ENCODE assay signal across 8 cellular contexts in genomic region chr12:2284321-2284813, GRCh38.
DNase-seq lines count a peak whose midpoint lies in the region; ATAC-seq, FAIRE-seq and TF ChIP-seq lines count a peak whose summit lies in the region.

No MANE protein-coding gene starts in this region.

- DNase-seq in HS-5 (ENCODE audit: low read depth) (peak; percentile 43), SK-N-MC (ENCODE audit: low read depth, low spot score) (peak; percentile 92), heart right ventricle (no peak), stomach (no peak), GM12892 (ENCODE audit: insufficient read length) (no peak), HuH-7.5 (ENCODE audit: low spot score) (no peak)
- DNase-seq in activated CD8-positive, alpha-beta memory T cell treated with anti-CD3 and anti-CD28 coated beads, Interleukin-2, amount 50 U/mL, for 4 hours: no peak

- TF ChIP-seq CTCF in heart right ventricle (IDR thresholded peaks at IDR 0.05) (no peak), stomach (IDR thresholded peaks at IDR 0.05) (no peak)

- H3K27me3 ChIP-seq in heart right ventricle (no peaks in the 10 kb centered on the region), stomach (no peaks in the 10 kb centered on the region)

- H3K9me3 ChIP-seq in SK-N-MC (ENCODE audit: low read depth, low read length): no peaks in the 10 kb centered on the region; the same call in 1 of the 2 replicates
- no peaks in the 10 kb centered on the region for H3K9me3 ChIP-seq in heart right ventricle
- H3K9me3 ChIP-seq in stomach: no peaks in the 10 kb centered on the region

- WGBS in heart right ventricle, 2 donors: 58 to 65% methylated on average over 10 of the region's 10 CpGs
- 45 to 67% (median 62%) methylated on average over 10 of the region's 10 CpGs for WGBS in stomach, 5 donors

- no peak for FAIRE-seq in GM12892 (lab: Jason Lieb, UNC)

- peak overlapping the region; percentile 67 for H3K9ac ChIP-seq in SK-N-MC (ENCODE audit: insufficient read length)

- no peak for TF ChIP-seq POLR2A in stomach (IDR thresholded peaks at IDR 0.05)
- no peak for TF ChIP-seq POLR2A in GM12892 (IDR thresholded peaks at IDR 0.05; ENCODE audit: low read depth, low read length)

- H3K4me1 ChIP-seq in heart right ventricle (peaks cover 40 to 82% (median 75%) of the 10 kb centered on the region in 9 donors), stomach (peaks cover 0 to 66% (median 42%) of the 10 kb centered on the region in 4 donors)

- H3K4me3 ChIP-seq in SK-N-MC: peak overlapping the region; percentile 69
- H3K4me3 ChIP-seq in heart right ventricle: no peak overlapping the region
- H3K4me3 ChIP-seq in stomach: no peak overlapping the region

- no peak for TF ChIP-seq EP300 in stomach (IDR thresholded peaks at IDR 0.05)

- intact Hi-C loops in heart right ventricle (cut with DNase I): loop anchor here in 8 of 10 donors (5.0 to 10.0 kb wide), 7 partner anchors 42 to 490 kb away; partner anchors contain the start of gene CACNA1C (in 2 of the 8)
- intact Hi-C loops in stomach (cut with DNase I; ENCODE audit: low total_unique reads): no loop called here

- H3K36me3 ChIP-seq in SK-N-MC (ENCODE audit: insufficient read depth, low read length) (0 out of 2 replicates have a peak, but pooled peaks cover 3% of the 10 kb centered on the region), heart right ventricle (no peaks in the 10 kb centered on the region), stomach (no peaks in the 10 kb centered on the region)

- H3K27ac ChIP-seq in SK-N-MC: peak overlapping the region; percentile 99
- peak overlapping the region; percentile 30 to 76 (median 70) for H3K27ac ChIP-seq in heart right ventricle
- peak overlapping the region in 4 of 5 donors; percentile 30 to 82 (median 60) for H3K27ac ChIP-seq in stomach

- ATAC-seq in heart right ventricle: peak in 5 of 8 donors; percentile 0 to 36 (median 14)
- no peak for ATAC-seq in GM19455 (IDR thresholded peaks at IDR 0.05; ENCODE audit: unreplicated experiment)

Comparison
In these comparisons a context has a peak if more than half of its experiments do, and no peak if none do; other contexts are left out.
1. DNase-seq: peak in HS-5 (single experiment) and SK-N-MC (single experiment); none in heart right ventricle (0 of 2), stomach (single experiment), GM12892 (single experiment), activated CD8-positive, alpha-beta memory T cell treated with anti-CD3 and anti-CD28 coated beads, Interleukin-2, amount 50 U/mL, for 4 hours (single experiment) and HuH-7.5 (single experiment).
2. Peak in every context shown above with its lines, with median percentiles within 50 percentile points of each other: H3K27ac ChIP-seq.